In the genomic region with DNA sequence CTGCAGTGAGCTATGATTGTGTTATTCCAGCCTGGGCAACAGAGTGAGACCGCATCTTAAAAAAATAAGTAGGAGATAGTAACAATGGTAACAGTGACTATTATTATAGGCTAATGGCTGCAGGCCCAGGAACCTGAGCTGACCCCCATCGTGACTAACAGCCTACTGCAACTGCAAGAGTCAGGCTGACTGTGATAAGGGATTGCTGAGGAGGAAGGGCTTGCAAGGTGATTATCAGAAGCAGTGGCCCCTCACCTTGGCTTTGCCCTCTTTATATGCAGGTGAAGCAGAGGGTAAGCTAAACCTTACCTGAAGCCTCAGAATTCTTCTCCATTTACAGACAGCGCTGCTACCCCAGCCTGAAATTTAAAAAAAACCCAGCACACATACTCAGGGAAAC, we compare ENCODE assay signal across 26 cellular contexts.
DNase-seq lines count a peak whose midpoint lies in the region; ATAC-seq, FAIRE-seq and TF ChIP-seq lines count a peak whose summit lies in the region.
"Had no signal": no experiment of that assay in that cellular context is flagged by ENCODE, and none has a peak within 500 bp of the region (broad histone marks: within the 10 kb centered on the region; RNA-seq: fewer than 3 reads in every experiment).

No MANE protein-coding gene starts in this region.

- H3K27me3 ChIP-seq in bronchial epithelial cell (ENCODE audit: control insufficient read depth, insufficient read depth, low read length) (peaks cover 15% of the 10 kb centered on the region), thoracic aorta (replicated peaks; ENCODE audit: insufficient read depth) (no peaks in the 10 kb centered on the region)
- H3K27me3 ChIP-seq: Peyer's patch had no signal

- CTCF ChIA-PET in activated CD8-positive, alpha-beta T cell treated with anti-CD3 and anti-CD28 coated beads for 36 hours (lab: Charles Lee): no interaction called here

- peaks cover 18% of the 10 kb centered on the region for H3K27me3 Mint-ChIP-seq in activated CD8-positive, alpha-beta T cell treated with anti-CD3 and anti-CD28 coated beads for 36 hours

- POLR2A ChIA-PET in activated CD8-positive, alpha-beta T cell treated with anti-CD3 and anti-CD28 coated beads for 36 hours (lab: Charles Lee): no interaction called here

- no peak overlapping the region for H3K4me3 Mint-ChIP-seq in activated CD8-positive, alpha-beta T cell treated with anti-CD3 and anti-CD28 coated beads for 36 hours
- H3K4me3 Mint-ChIP-seq: activated CD4-positive, alpha-beta T cell treated with anti-CD3 and anti-CD28 coated beads for 36 hours; B cell; brain; natural killer cell treated with Interleukin-12 subunit alpha and Interleukin-12 subunit beta and Interleukin-15 and Interleukin-18, amount 100 ng/mL, for 72 hours had no signal

- H3K4me1 ChIP-seq in thoracic aorta (ENCODE audit: control insufficient read depth in 1 of 2, low read depth in 2 of 2): peaks cover 38 to 59% of the 10 kb centered on the region in 2 donors
- H3K4me1 ChIP-seq: Peyer's patch had no signal

- intact Hi-C loops in left ventricle myocardium superior (cut with micrococcal nuclease): no loop called here
- intact Hi-C loops in activated CD8-positive, alpha-beta T cell treated with anti-CD3 and anti-CD28 coated beads for 36 hours (cut with micrococcal nuclease): no loop called here

- H3K9me3 Mint-ChIP-seq in activated CD8-positive, alpha-beta T cell treated with anti-CD3 and anti-CD28 coated beads for 36 hours: no peaks in the 10 kb centered on the region
- H3K9me3 Mint-ChIP-seq: natural killer cell treated with Interleukin-12 subunit alpha and Interleukin-12 subunit beta and Interleukin-15 and Interleukin-18, amount 100 ng/mL, for 72 hours had no signal

- H3K4me3 ChIP-seq in bronchial epithelial cell (ENCODE audit: low read depth, low read length) (no peak overlapping the region), thoracic aorta (no peak overlapping the region)
- H3K4me3 ChIP-seq: Peyer's patch, skin epidermis had no signal

- ATAC-seq in left ventricle myocardium superior: peak; percentile 96
- peak; percentile 22 for ATAC-seq in thoracic aorta (ENCODE audit: insufficient number of reproducible peaks, low FRiP score, low read depth)
- ATAC-seq in activated CD8-positive, alpha-beta T cell treated with anti-CD3 and anti-CD28 coated beads for 36 hours: no peak
- no peak for ATAC-seq in GM19035 (IDR thresholded peaks at IDR 0.05; ENCODE audit: unreplicated experiment)
- no peak for ATAC-seq in HG02885 (IDR thresholded peaks at IDR 0.05; ENCODE audit: poor library complexity, unreplicated experiment)
- ATAC-seq: activated CD4-positive, alpha-beta T cell treated with anti-CD3 and anti-CD28 coated beads for 36 hours; esophagus mucosa; natural killer cell treated with Interleukin-12 subunit alpha and Interleukin-12 subunit beta and Interleukin-15 and Interleukin-18, amount 100 ng/mL, for 72 hours had no signal

- peak overlapping the region; percentile 40 to 70 for H3K27ac ChIP-seq in thoracic aorta
- H3K27ac ChIP-seq: Peyer's patch, skin epidermis had no signal

- H3K36me3 ChIP-seq in bronchial epithelial cell (ENCODE audit: control insufficient read depth, insufficient read depth, low read length) (no peaks in the 10 kb centered on the region), thoracic aorta (no peaks in the 10 kb centered on the region)
- H3K36me3 ChIP-seq: Peyer's patch had no signal

- H3K9me3 ChIP-seq in thoracic aorta: no peaks in the 10 kb centered on the region
- H3K9me3 ChIP-seq: Peyer's patch, SK-N-SH had no signal

- peak; percentile 80 for DNase-seq in NCI-H226
- DNase-seq in bronchial epithelial cell (ENCODE audit: low read depth): peak; percentile 10
- peak; percentile 75 for DNase-seq in left ventricle myocardium superior
- DNase-seq in thoracic aorta (ENCODE audit: low spot score): peak; percentile 29
- no peak for DNase-seq in NOMO-1 treated with dmso at 0.1 percent for 144 hours (lab: John Stamatoyannopoulos, UW; ENCODE audit: unreplicated experiment)
- DNase-seq in activated CD8-positive, alpha-beta T cell treated with anti-CD3 and anti-CD28 coated beads for 36 hours: no peak
- DNase-seq: activated CD4-positive, alpha-beta T cell treated with anti-CD3 and anti-CD28 coated beads for 36 hours; activated T-cell treated with anti-CD3 and anti-CD28 coated beads for 4 hours; Karpas-422; NCI-H1417; NCI-H2171; NCI-H82; Peyer's patch; posterior cingulate gyrus; SK-N-SH; stimulated activated CD4-positive, alpha-beta T cell treated with anti-CD3 and anti-CD28 coated beads, Interleukin-4, amount 100 ng/mL, for 24 hours; T-helper 9 cell had no signal

- no peak for FAIRE-seq in bronchial epithelial cell (lab: Jason Lieb, UNC)
- FAIRE-seq: G401.6, islet of Langerhans had no signal

- TF ChIP-seq CTCF in bronchial epithelial cell (IDR thresholded peaks at IDR 0.05; ENCODE audit: insufficient read depth, low read length, severe bottlenecking) (no peak), thoracic aorta (IDR thresholded peaks at IDR 0.05) (no peak)
- no peak for TF ChIP-seq CTCF in activated CD8-positive, alpha-beta T cell treated with anti-CD3 and anti-CD28 coated beads for 36 hours (IDR thresholded peaks at IDR 0.05)

- H3K27ac Mint-ChIP-seq in activated CD8-positive, alpha-beta T cell treated with anti-CD3 and anti-CD28 coated beads for 36 hours: no peak overlapping the region
- H3K27ac Mint-ChIP-seq: activated CD4-positive, alpha-beta T cell treated with anti-CD3 and anti-CD28 coated beads for 36 hours; B cell; brain; natural killer cell treated with Interleukin-12 subunit alpha and Interleukin-12 subunit beta and Interleukin-15 and Interleukin-18, amount 100 ng/mL, for 72 hours had no signal

- no peaks in the 10 kb centered on the region for H3K36me3 Mint-ChIP-seq in activated CD8-positive, alpha-beta T cell treated with anti-CD3 and anti-CD28 coated beads for 36 hours (ENCODE audit: low read depth)
- H3K36me3 Mint-ChIP-seq: brain; natural killer cell treated with Interleukin-12 subunit alpha and Interleukin-12 subunit beta and Interleukin-15 and Interleukin-18, amount 100 ng/mL, for 72 hours had no signal

- peaks cover 3% of the 10 kb centered on the region for H3K4me1 Mint-ChIP-seq in activated CD8-positive, alpha-beta T cell treated with anti-CD3 and anti-CD28 coated beads for 36 hours (ENCODE audit: low read depth)
- H3K4me1 Mint-ChIP-seq: B cell had no signal

Comparison
In these comparisons a context has a peak if more than half of its experiments do, and no peak if none do; other contexts are left out.
1. DNase-seq: peak in NCI-H226 (single experiment), bronchial epithelial cell (single experiment), left ventricle myocardium superior (single experiment) and thoracic aorta (single experiment); none in NOMO-1 treated with dmso at 0.1 percent for 144 hours (single experiment) and activated CD8-positive, alpha-beta T cell treated with anti-CD3 and anti-CD28 coated beads for 36 hours (single experiment).
2. ATAC-seq: peak in left ventricle myocardium superior (single experiment) and thoracic aorta (single experiment); none in activated CD8-positive, alpha-beta T cell treated with anti-CD3 and anti-CD28 coated beads for 36 hours (single experiment), GM19035 (single experiment) and HG02885 (single experiment).